ENCODE assay signal across 8 cellular contexts in genomic region chrX:53317365-53318069, GRCh38. TPM values are rescaled to one million over a fixed set of nuclear protein-coding genes. Genes with fewer than 3 reads are reported as not detected.
DNase-seq lines count a peak whose midpoint lies in the region; ATAC-seq, FAIRE-seq and TF ChIP-seq lines count a peak whose summit lies in the region.

No MANE protein-coding gene starts in this region.

- H3K27ac Mint-ChIP-seq in CD4-positive, alpha-beta memory T cell = no peak overlapping the region

- H3K27ac ChIP-seq in CD4-positive, alpha-beta memory T cell (ENCODE audit: low read depth, low read length) = no peak overlapping the region
- no peak overlapping the region for H3K27ac ChIP-seq in K562 (ENCODE audit: extremely low read depth, low read depth, low read length)

- peaks cover 8% of the 10 kb centered on the region for H3K27me3 ChIP-seq in CD4-positive, alpha-beta memory T cell (ENCODE audit: insufficient read depth, low read length)
- H3K27me3 ChIP-seq in Loucy (ENCODE audit: insufficient read depth, low read length, poor library complexity, severe bottlenecking) = no peaks in the 10 kb centered on the region
- peaks cover 22 to 35% of the 10 kb centered on the region in 2 experiments; a peak in 4 of 5 replicates for H3K27me3 ChIP-seq in K562 (ENCODE audit: control insufficient read depth in 2 of 2, insufficient read depth in 2 of 2, low read length in 2 of 2)

- peaks cover 16% of the 10 kb centered on the region for H3K4me1 ChIP-seq in CD4-positive, alpha-beta memory T cell (ENCODE audit: insufficient read depth, low read length)
- H3K4me1 ChIP-seq in Loucy (ENCODE audit: insufficient read depth, low read length, poor library complexity, severe bottlenecking) (no peaks in the 10 kb centered on the region), K562 (replicated peaks in 1 of 2; ENCODE audit: control insufficient read depth in 2 of 2, insufficient read depth in 2 of 2, low read length in 2 of 2) (peaks cover 15 to 43% of the 10 kb centered on the region in 2 experiments; a peak in 4 of 5 replicates)

- H3K36me3 Mint-ChIP-seq in CD4-positive, alpha-beta memory T cell = peaks cover 0 to 2% of the 10 kb centered on the region in 2 donors

- no peak for TF ChIP-seq POLR2A in K562 (conservative IDR thresholded peaks at IDR 0.05)

- BruUV-seq in K562 (replicated peaks; lab: Mats Ljungman, UMichigan) = no TSS peak

- no peaks in the 10 kb centered on the region for H3K9me3 Mint-ChIP-seq in CD4-positive, alpha-beta memory T cell

- no peaks in the 10 kb centered on the region for H3K36me3 ChIP-seq in CD4-positive, alpha-beta memory T cell (ENCODE audit: insufficient read depth, low read length)
- no peaks in the 10 kb centered on the region for H3K36me3 ChIP-seq in Loucy (ENCODE audit: insufficient read depth, low read length)
- no peaks in the 10 kb centered on the region for H3K36me3 ChIP-seq in K562 (ENCODE audit: control insufficient read depth, insufficient read depth, low read length)

- TF ChIP-seq EP300 in K562 (IDR thresholded peaks at IDR 0.05; ENCODE audit: low read length) = no peak

- H2AFZ ChIP-seq in Loucy (ENCODE audit: low read length) = peak overlapping the region; percentile 64; the same call in 1 of the 2 replicates
- no peak overlapping the region for H2AFZ ChIP-seq in K562 (ENCODE audit: low read depth, low read length)

- CTCF ChIA-PET in CD4-positive, alpha-beta memory T cell (lab: Charles Lee; ENCODE audit: partially characterized antibody) = interaction anchor here (0.6 to 5.0 kb wide), 22 partner anchors 10 to 222 kb away, joined by 3 to 40 read pairs (median 4); partner anchors contain the start of genes RIBC1 and SMC1A
- CTCF ChIA-PET in K562 (lab: Yijun Ruan, JAX; ENCODE audit: low intra/inter-chr PET ratio) = interaction anchor here (0.6 to 1.5 kb wide), 7 partner anchors 117 to 221 kb away, joined by 3 to 8 read pairs (median 4); partner anchors contain the start of gene HSD17B10

- TF ChIP-seq CTCF in Loucy (conservative IDR thresholded peaks at IDR 0.05; ENCODE audit: low read length) (peak; percentile 69), K562 (IDR thresholded peaks at IDR 0.05 in 2 of 3, conservative IDR thresholded peaks at IDR 0.05 in 1 of 3; ENCODE audit: insufficient read depth in 2 of 3, low read depth in 1 of 3, low read length in 3 of 3) (peak; percentile 80 to 83 (median 82))

- H3K4me2 ChIP-seq in Loucy (ENCODE audit: low read depth, low read length, poor library complexity, severe bottlenecking) (no peak overlapping the region), K562 (ENCODE audit: insufficient read depth, low read length) (no peak overlapping the region)

- no peaks in the 10 kb centered on the region for H3K9me1 ChIP-seq in K562 (ENCODE audit: control insufficient read depth, insufficient read depth, low read length)

- no peaks in the 10 kb centered on the region for H3F3A ChIP-seq in Loucy (ENCODE audit: low read depth)

- peak; percentile 23 for FAIRE-seq in K562 (lab: Jason Lieb, UNC)

- DNase-seq in CD4-positive, alpha-beta memory T cell = peak; percentile 64 to 74 (median 70)
- peak; percentile 63 for DNase-seq in UCSD-AML1 (lab: John Stamatoyannopoulos, UW; ENCODE audit: unreplicated experiment)
- DNase-seq in K562 (ENCODE audit: extremely low read depth in 1 of 4, low spot score in 3 of 4) = peak; percentile 74 to 79 (median 78)
- peak; percentile 73 for DNase-seq in stimulated activated CD4-positive, alpha-beta T cell treated with anti-CD3 and anti-CD28 coated beads, Interleukin-15, amount 100 ng/mL, for 24 hours

- POLR2A ChIA-PET in CD4-positive, alpha-beta memory T cell (lab: Charles Lee; ENCODE audit: partially characterized antibody) = interaction anchor here (1.7 kb wide), 1 partner anchor 30 kb away, joined by 4 read pairs; no protein-coding TSS in a partner anchor
- POLR2A ChIA-PET in K562 (lab: Yijun Ruan, JAX) = interaction anchor here (0.6 kb wide), 2 partner anchors 101 to 1120 kb away, joined by 3 to 4 read pairs; no protein-coding TSS in a partner anchor

- no peaks in the 10 kb centered on the region for H3K9me3 ChIP-seq in CD4-positive, alpha-beta memory T cell (ENCODE audit: control insufficient read depth in 1 of 2, low read length in 2 of 2)
- H3K9me3 ChIP-seq in Loucy (ENCODE audit: insufficient read depth, low read depth, low read length) (no peaks in the 10 kb centered on the region), K562 (replicated peaks; ENCODE audit: control insufficient read depth, insufficient read depth, low read depth, low read length) (no peaks in the 10 kb centered on the region)

- H3K4me3 Mint-ChIP-seq in CD4-positive, alpha-beta memory T cell = peak overlapping the region in 3 of 8 donors; percentile 46 to 65 (median 50)

- H3K9me2 ChIP-seq in Loucy (replicated peaks; ENCODE audit: low read depth, low read length) = no peaks in the 10 kb centered on the region

- H3K9ac ChIP-seq in Loucy (ENCODE audit: low read depth, low read length, poor library complexity, severe bottlenecking) = no peak overlapping the region
- H3K9ac ChIP-seq in K562 (ENCODE audit: insufficient read depth in 1 of 2, low read depth in 2 of 2, low read length in 2 of 2) = no peak overlapping the region

- H3K4me3 ChIP-seq in CD4-positive, alpha-beta memory T cell (ENCODE audit: low read length in 2 of 2) = no peak overlapping the region
- H3K4me3 ChIP-seq in Loucy (ENCODE audit: low read length, poor library complexity, severe bottlenecking) (no peak overlapping the region), K562 (no peak overlapping the region), iPS-11a (ENCODE audit: low read depth, low read length) (peak overlapping the region; percentile 8)

- H4K20me1 ChIP-seq in Loucy (ENCODE audit: insufficient read depth, low read length, poor library complexity, severe bottlenecking) = no peaks in the 10 kb centered on the region
- H4K20me1 ChIP-seq in K562 (replicated peaks; ENCODE audit: control insufficient read depth, insufficient read depth, low read length) = peaks cover 8% of the 10 kb centered on the region

- WGBS in K562 (ENCODE audit: insufficient coverage, low coverage, missing lambda C conversion rate) = 5% methylated on average over 4 of the region's 10 CpGs

- peaks cover 12 to 28% (median 17%) of the 10 kb centered on the region in 4 donors for H3K4me1 Mint-ChIP-seq in CD4-positive, alpha-beta memory T cell

- in situ Hi-C loops in K562 (cut with MboI) = loop anchor here (5.0 kb wide), 1 partner anchor 130 kb away; no protein-coding TSS in a partner anchor

- H3K79me2 ChIP-seq in Loucy (ENCODE audit: insufficient read depth, low read length) (no peaks in the 10 kb centered on the region), K562 (ENCODE audit: control insufficient read depth, insufficient read depth, low read length) (no peaks in the 10 kb centered on the region)

- intact Hi-C loops in CD4-positive, alpha-beta memory T cell (cut with micrococcal nuclease) = loop anchor here (1.0 to 5.0 kb wide), 4 partner anchors 119 to 1740 kb away; no protein-coding TSS in a partner anchor
- intact Hi-C loops in K562 (cut with micrococcal nuclease) = loop anchor here (1.0 to 10.0 kb wide), 5 partner anchors 55 to 517 kb away; no protein-coding TSS in a partner anchor

- peak; percentile 66 to 89 for TF ChIP-seq RAD21 in K562 (CRISPR knock-in tag; conservative IDR thresholded peaks at IDR 0.05 in 1 of 2, IDR thresholded peaks at IDR 0.05 in 1 of 2)

- ATAC-seq in GM19397 (IDR thresholded peaks at IDR 0.05; ENCODE audit: unreplicated experiment) (peak; percentile 69), K562 (peak; percentile 91), HG03469 (IDR thresholded peaks at IDR 0.05; ENCODE audit: unreplicated experiment) (no peak)

- peaks cover 16 to 20% of the 10 kb centered on the region in 2 donors for H3K27me3 Mint-ChIP-seq in CD4-positive, alpha-beta memory T cell

TF ChIP-seq in K562, 482 proteins besides CTCF, POLR2A, EP300 and RAD21 (continues in another document):
- TF ChIP-seq STAG1 (CRISPR knock-in tag; IDR thresholded peaks at IDR 0.05; ENCODE audit: borderline replicate concordance) (peak; percentile 64; the same call in 1 of the 2 replicates), FOS (IDR thresholded peaks at IDR 0.05; ENCODE audit: extremely low read depth, insufficient read length) (no peak), ILF3 (IDR thresholded peaks at IDR 0.05; ENCODE audit: borderline replicate concordance) (no peak), CREB5 (CRISPR knock-in tag; IDR thresholded peaks at IDR 0.05) (no peak), SMAD3 (CRISPR knock-in tag; conservative IDR thresholded peaks at IDR 0.05) (no peak), PHTF2 (CRISPR knock-in tag; IDR thresholded peaks at IDR 0.05) (no peak), SMAD4 (CRISPR knock-in tag; conservative IDR thresholded peaks at IDR 0.05) (no peak)

RNA-seq across cellular contexts. Expression of gene IQSEC2, which starts 36.1 kb away (rescaled TPM):
- 1 to 10 TPM; 1.5 TPM for total RNA-seq in CD4-positive, alpha-beta memory T cell
- polyA plus RNA-seq in CD4-positive, alpha-beta memory T cell = under 1 TPM; 0.12 to 0.33 TPM
- total RNA-seq in K562 (2011; cell fraction: chromatin; rRNA removed; ENCODE audit: low replicate concordance) = 57.2 and 111 TPM in 2 replicates
- 39.6 and 44.2 TPM in 2 replicates for total RNA-seq in K562 (2011; cell fraction: nucleolus; rRNA removed)
- 63.2 and 85.5 TPM in 2 replicates for total RNA-seq in K562 (2011; cell fraction: nucleoplasm; rRNA removed)
- 18.9 and 20.1 TPM in 2 replicates for total RNA-seq in K562 (2014; rRNA removed)
- 12.3 TPM in 2 replicates for total RNA-seq in K562 (2014; rRNA removed; fragmentation: Illumina TruSeq; extraction: Trizol)
- total RNA-seq in K562 (2015; rRNA removed; fragmentation: Illumina TruSeq; extraction: Trizol) = 10.5 and 11.5 TPM in 2 replicates
- 35.9 and 41.8 TPM in 2 replicates for total RNA-seq in K562 (2021)
- polyA plus RNA-seq in K562 (2011; rRNA removed) = 23.9 and 25.8 TPM in 2 replicates
- polyA plus RNA-seq in K562 (2011; cell fraction: cytosol; rRNA removed) = 17.7 and 23.5 TPM in 2 replicates
- 55.7 and 92.8 TPM in 2 replicates for polyA plus RNA-seq in K562 (2011; cell fraction: nucleus; rRNA removed)
- 24.4 and 70.9 TPM in 2 replicates for polyA plus RNA-seq in K562 (2012)
- polyA plus RNA-seq in K562 (2014; fragmentation: Illumina TruSeq; extraction: Trizol) = 31.4 and 32.8 TPM in 2 replicates
- 1 to 10 TPM; 2.7 to 2.8 TPM for polyA plus RNA-seq in K562 (2014; fragmentation: Nextera tagmentation; extraction: Ambion mirVana)
- 25.6 and 29.4 TPM in 2 replicates for polyA plus RNA-seq in K562 (2014; rRNA removed)
- polyA minus RNA-seq in K562 (2011; rRNA and poly(A)+ RNA removed) = 14.2 and 18.2 TPM in 2 replicates
- polyA minus RNA-seq in K562 (2011; cell fraction: cytosol; rRNA and poly(A)+ RNA removed) = 16.8 and 18.3 TPM in 2 replicates
- polyA minus RNA-seq in K562 (2011; cell fraction: nucleus; rRNA and poly(A)+ RNA removed) = 32.3 and 34.9 TPM in 2 replicates

Comparison
In these comparisons a context has a peak if more than half of its experiments do, and no peak if none do; other contexts are left out.
1. RNA of gene IQSEC2, which starts 36.1 kb away (total RNA-seq): 10.5 to 111 TPM in K562; 1.5 TPM in CD4-positive, alpha-beta memory T cell; every median in the first group is over 4 times any median in the second.
2. Peak in every context shown above with its lines, with median percentiles within 50 percentile points of each other: DNase-seq.